29 cellular contexts compared by ENCODE assay signal in the genomic region with DNA sequence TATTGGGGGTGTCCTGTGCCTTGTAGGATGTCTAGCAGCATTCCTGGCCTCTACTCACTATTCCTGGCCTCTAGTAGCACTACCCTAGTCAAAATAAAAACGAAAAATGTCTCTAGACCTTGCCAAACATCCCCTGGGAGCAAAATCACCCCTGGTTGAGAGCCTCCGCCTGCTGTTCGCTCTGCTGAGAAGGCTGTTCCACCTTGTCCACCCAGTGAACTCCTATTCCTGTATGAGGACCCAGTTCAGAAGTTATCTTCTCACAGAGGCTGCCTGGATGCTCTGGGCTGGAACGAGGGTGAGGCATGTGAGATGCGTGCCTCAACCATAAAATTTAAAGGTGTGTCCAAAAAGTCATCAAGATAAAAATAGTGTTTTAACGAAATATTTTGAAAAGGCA.
"Had no signal": no experiment of that assay in that cellular context is flagged by ENCODE, and none has a peak within 500 bp of the region (broad histone marks: within the 10 kb centered on the region; RNA-seq: fewer than 3 reads in every experiment).

No MANE protein-coding gene starts in this region.

- H3K36me3 ChIP-seq: breast epithelium, gastrocnemius medialis, left ventricle myocardium inferior, pancreas, prostate gland, stomach, tibial nerve, WERI-Rb-1 had no signal

- H3K27me3 ChIP-seq: hepatocyte, pancreas, stomach had no signal

- H3K9me3 Mint-ChIP-seq: activated naive CD4-positive, alpha-beta T cell treated with anti-CD3 and anti-CD28 coated beads, Interleukin-2, amount 50 U/mL, for 24 hours; activated naive CD8-positive, alpha-beta T cell treated with anti-CD3 and anti-CD28 coated beads, Interleukin-2, amount 50 U/mL, for 24 hours; activated T-cell treated with anti-CD3 and anti-CD28 coated beads, Interleukin-2, amount 50 U/mL, for 24 hours; neural crest cell; stimulated activated naive B cell treated with anti-CD40 and anti-IgM and Interleukin-4, amounts not matched to agents 10 μg/mL and 1 μg/mL and 100 μg/mL, for 72 hours had no signal

- H3K9me3 ChIP-seq: breast epithelium, gastrocnemius medialis, left ventricle myocardium inferior, pancreas, prostate gland, stomach, tibial nerve had no signal

- H3K4me3 ChIP-seq: breast epithelium, gastrocnemius medialis, hepatocyte, left ventricle myocardium inferior, lung, pancreas, prostate gland, stomach, tibial nerve had no signal

- H3K27me3 Mint-ChIP-seq: activated naive CD4-positive, alpha-beta T cell treated with anti-CD3 and anti-CD28 coated beads, Interleukin-2, amount 50 U/mL, for 24 hours had no signal

- ATAC-seq: activated CD4-positive, CD25-positive, alpha-beta regulatory T cell treated with anti-CD3 and anti-CD28 coated beads, Interleukin-2, amount 50 U/mL, for 24 hours; activated naive CD8-positive, alpha-beta T cell treated with anti-CD3 and anti-CD28 coated beads, Interleukin-2, amount 50 U/mL, for 24 hours; gastrocnemius medialis; pancreas; stimulated activated naive B cell treated with anti-CD40 and anti-IgM and Interleukin-4, amounts not matched to agents 10 μg/mL and 1 μg/mL and 100 μg/mL, for 72 hours had no signal

- H3K27ac Mint-ChIP-seq: activated CD4-positive, alpha-beta memory T cell treated with anti-CD3 and anti-CD28 coated beads, Interleukin-2, amount 10 ng/mL, durations not matched to agents 7 days and 5 days; activated naive CD4-positive, alpha-beta T cell treated with anti-CD3 and anti-CD28 coated beads, Interleukin-2, amount 50 U/mL, for 24 hours; activated naive CD8-positive, alpha-beta T cell treated with anti-CD3 and anti-CD28 coated beads, Interleukin-2, amount 50 U/mL, for 24 hours; activated T-cell treated with anti-CD3 and anti-CD28 coated beads, Interleukin-2, amount 50 U/mL, for 24 hours; stimulated activated naive B cell treated with anti-CD40 and anti-IgM and Interleukin-4, amounts not matched to agents 10 μg/mL and 1 μg/mL and 100 μg/mL, for 72 hours had no signal

- H3K27ac ChIP-seq: breast epithelium, epithelial cell of prostate, gastrocnemius medialis, hepatocyte, left ventricle myocardium inferior, pancreas, stomach, tibial nerve, WERI-Rb-1 had no signal

- H3K4me3 Mint-ChIP-seq: activated CD4-positive, alpha-beta memory T cell treated with anti-CD3 and anti-CD28 coated beads, Interleukin-2, amount 10 ng/mL, durations not matched to agents 7 days and 5 days; activated naive CD4-positive, alpha-beta T cell treated with anti-CD3 and anti-CD28 coated beads, Interleukin-2, amount 50 U/mL, for 24 hours; activated naive CD8-positive, alpha-beta T cell treated with anti-CD3 and anti-CD28 coated beads, Interleukin-2, amount 50 U/mL, for 24 hours; activated T-cell treated with anti-CD3 and anti-CD28 coated beads, Interleukin-2, amount 50 U/mL, for 24 hours; neural crest cell; stimulated activated naive B cell treated with anti-CD40 and anti-IgM and Interleukin-4, amounts not matched to agents 10 μg/mL and 1 μg/mL and 100 μg/mL, for 72 hours had no signal

- H3K4me1 ChIP-seq: breast epithelium, pancreas, prostate gland had no signal

- DNase-seq: activated CD4-positive, alpha-beta memory T cell treated with anti-CD3 and anti-CD28 coated beads, Interleukin-2, amount 10 ng/mL, durations not matched to agents 7 days and 5 days; activated CD4-positive, alpha-beta T cell treated with anti-CD3 and anti-CD28 coated beads for 48 hours; activated gamma-delta T cell; activated naive CD8-positive, alpha-beta T cell treated with anti-CD3 and anti-CD28 coated beads, Interleukin-2, amount 50 U/mL, for 24 hours; activated T-cell treated with anti-CD3 and anti-CD28 coated beads, Interleukin-2, amount 50 U/mL, for 24 hours; central memory CD4-positive, alpha-beta T cell; effector CD8-positive, alpha-beta T cell; gastrocnemius medialis; islet precursor cell; left ventricle myocardium inferior; mesendoderm; nucleus accumbens; retina; stimulated activated CD4-positive, alpha-beta T cell treated with anti-CD3 and anti-CD28 coated beads, Interleukin-15, amount 100 ng/mL, for 24 hours; stimulated activated CD4-positive, alpha-beta T cell treated with anti-CD3 and anti-CD28 coated beads, Interleukin-2, amount 100 ng/mL, for 24 hours; stimulated activated naive B cell treated with anti-CD40 and anti-IgM and Interleukin-4, amounts not matched to agents 10 μg/mL and 1 μg/mL and 100 μg/mL, for 72 hours; stomach; T-helper 9 cell; WERI-Rb-1 had no signal

- H3K36me3 Mint-ChIP-seq: activated naive CD4-positive, alpha-beta T cell treated with anti-CD3 and anti-CD28 coated beads, Interleukin-2, amount 50 U/mL, for 24 hours; stimulated activated naive B cell treated with anti-CD40 and anti-IgM and Interleukin-4, amounts not matched to agents 10 μg/mL and 1 μg/mL and 100 μg/mL, for 72 hours had no signal
